8 cellular contexts compared by ENCODE assay signal in the genomic region with DNA sequence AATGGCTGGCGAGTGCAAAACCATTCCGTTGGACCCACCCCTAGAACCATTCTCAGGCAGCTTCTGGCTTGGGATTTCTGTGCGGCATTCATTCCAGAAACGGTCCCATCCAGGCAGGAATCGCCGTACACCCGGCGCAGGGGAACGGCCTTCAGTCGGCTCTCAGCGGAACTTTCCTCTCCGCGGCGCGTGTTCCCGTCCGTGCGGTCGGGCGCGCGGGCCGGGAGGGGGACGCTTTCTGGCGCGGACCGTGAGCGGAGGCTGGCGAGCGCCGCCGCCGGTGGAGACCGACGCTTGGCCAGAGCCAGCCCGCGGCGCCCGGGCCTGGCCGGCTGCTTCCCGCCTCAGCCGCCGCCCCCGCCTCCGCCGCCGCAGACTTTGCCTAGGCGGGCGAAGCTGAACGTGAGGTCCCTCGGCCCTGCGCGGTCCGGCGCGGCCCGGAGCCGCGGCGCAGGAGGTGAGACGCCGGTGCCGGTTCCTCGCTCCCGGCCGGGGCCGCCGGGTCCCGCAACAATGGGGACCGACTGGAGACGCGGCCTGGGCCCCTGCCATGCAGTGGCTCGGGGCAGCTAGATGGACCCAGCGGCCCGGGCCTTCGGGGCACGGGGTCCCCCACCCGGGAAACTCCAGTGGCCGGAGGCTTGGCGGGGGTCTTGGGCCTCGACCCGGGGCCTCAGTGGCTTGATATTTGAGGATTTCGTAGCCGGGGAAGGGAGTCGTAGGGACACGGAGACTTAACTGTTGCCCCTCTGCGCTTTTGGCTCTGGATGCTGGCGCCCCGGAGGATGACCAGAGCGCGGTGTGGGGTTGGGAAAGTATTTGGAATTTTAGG. TPM values are rescaled to one million over a fixed set of nuclear protein-coding genes. Genes with fewer than 3 reads are reported as not detected.
A peak's percentile ranks its signal among the peaks of the same experiment; 100 is the strongest.
DNase-seq lines count a peak whose midpoint lies in the region; ATAC-seq and TF ChIP-seq lines count a peak whose summit lies in the region.

A gene with protein sequence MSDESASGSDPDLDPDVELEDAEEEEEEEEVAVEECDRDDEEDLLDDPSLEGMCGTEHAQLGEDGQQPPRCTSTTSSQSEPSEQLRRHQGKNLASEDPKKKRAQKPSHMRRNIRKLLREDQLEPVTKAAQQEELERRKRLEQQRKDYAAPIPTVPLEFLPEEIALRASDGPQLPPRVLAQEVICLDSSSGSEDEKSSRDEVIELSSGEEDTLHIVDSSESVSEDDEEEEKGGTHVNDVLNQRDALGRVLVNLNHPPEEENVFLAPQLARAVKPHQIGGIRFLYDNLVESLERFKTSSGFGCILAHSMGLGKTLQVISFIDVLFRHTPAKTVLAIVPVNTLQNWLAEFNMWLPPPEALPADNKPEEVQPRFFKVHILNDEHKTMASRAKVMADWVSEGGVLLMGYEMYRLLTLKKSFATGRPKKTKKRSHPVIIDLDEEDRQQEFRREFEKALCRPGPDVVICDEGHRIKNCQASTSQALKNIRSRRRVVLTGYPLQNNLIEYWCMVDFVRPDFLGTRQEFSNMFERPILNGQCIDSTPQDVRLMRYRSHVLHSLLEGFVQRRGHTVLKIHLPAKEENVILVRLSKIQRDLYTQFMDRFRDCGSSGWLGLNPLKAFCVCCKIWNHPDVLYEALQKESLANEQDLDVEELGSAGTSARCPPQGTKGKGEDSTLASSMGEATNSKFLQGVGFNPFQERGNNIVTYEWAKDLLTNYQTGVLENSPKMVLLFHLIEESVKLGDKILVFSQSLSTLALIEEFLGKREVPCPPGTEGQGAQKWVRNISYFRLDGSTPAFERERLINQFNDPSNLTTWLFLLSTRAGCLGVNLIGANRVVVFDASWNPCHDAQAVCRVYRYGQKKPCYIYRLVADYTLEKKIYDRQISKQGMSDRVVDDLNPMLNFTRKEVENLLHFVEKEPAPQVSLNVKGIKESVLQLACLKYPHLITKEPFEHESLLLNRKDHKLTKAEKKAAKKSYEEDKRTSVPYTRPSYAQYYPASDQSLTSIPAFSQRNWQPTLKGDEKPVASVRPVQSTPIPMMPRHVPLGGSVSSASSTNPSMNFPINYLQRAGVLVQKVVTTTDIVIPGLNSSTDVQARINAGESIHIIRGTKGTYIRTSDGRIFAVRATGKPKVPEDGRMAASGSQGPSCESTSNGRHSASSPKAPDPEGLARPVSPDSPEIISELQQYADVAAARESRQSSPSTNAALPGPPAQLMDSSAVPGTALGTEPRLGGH (N-terminal part only) (plus strand): TSS at position 261 of the 832 bp plus-strand sequence. CDS start 51,702 bp downstream, outside the sequence.

- no peaks in the 10 kb centered on the region for H3K9me3 ChIP-seq in suprapubic skin

- peak within 1 kb of the TSS; percentile 100 for H3K4me3 ChIP-seq in suprapubic skin

- ATAC-seq in GM21723 (IDR thresholded peaks at IDR 0.05; ENCODE audit: unreplicated experiment) = peak; percentile 80

- TF ChIP-seq CTCF in suprapubic skin (IDR thresholded peaks at IDR 0.05) = peak in 1 of 2 donors; percentile 31

- H3K27me3 ChIP-seq in suprapubic skin = no peaks in the 10 kb centered on the region

- peaks cover 4% of the 10 kb centered on the region for H3K36me3 ChIP-seq in suprapubic skin

- peak; percentile 18 to 41 for TF ChIP-seq POLR2A in suprapubic skin (IDR thresholded peaks at IDR 0.05)

- peak within 1 kb of the TSS; percentile 94 for H3K27ac ChIP-seq in suprapubic skin

- DNase-seq in ELR (ENCODE audit: low read depth) (peak; percentile 87), Kasumi-1 (lab: John Stamatoyannopoulos, UW) (peak; percentile 59), SK-N-DZ (ENCODE audit: low spot score) (peak; percentile 76), globus pallidus (ENCODE audit: low spot score) (peak; percentile 77), occipital lobe (lab: John Stamatoyannopoulos, UW) (peak; percentile 77), suprapubic skin (ENCODE audit: low spot score in 2 of 2) (peak; percentile 83 to 90)
- peak; percentile 81 for DNase-seq in activated naive CD4-positive, alpha-beta T cell treated with anti-CD3 and anti-CD28 coated beads, Interleukin-2, amount 50 U/mL, for 16 hours

- H3K4me1 ChIP-seq in suprapubic skin = peaks cover 24% of the 10 kb centered on the region

- no peak for TF ChIP-seq EP300 in suprapubic skin (IDR thresholded peaks at IDR 0.05)

- under 1% methylated on average over 54 of the region's 91 CpGs for WGBS in suprapubic skin

RNA-seq across cellular contexts. Expression of the gene that starts here (rescaled TPM):
- polyA plus RNA-seq in SK-N-DZ (2014; cell fraction: cytosol; rRNA removed) = 5.5 TPM in 2 replicates
- polyA plus RNA-seq in SK-N-DZ (2014; cell fraction: nucleus; rRNA removed) = 6.4 and 7.1 TPM in 2 replicates
- 23.2 TPM for total RNA-seq in occipital lobe
- total RNA-seq in suprapubic skin = 10 to 100 TPM; 15.0 to 36.5 (median 20.4) TPM

Comparison
In these comparisons a context has a peak if more than half of its experiments do, and no peak if none do; other contexts are left out.
1. Peak in every context shown above with its lines: DNase-seq, ATAC-seq, H3K4me3 ChIP-seq and H3K27ac ChIP-seq.